In genomic region chr2:25673170-25674002, GRCh38 we compare ENCODE assay signal across 8 cellular contexts. TPM values are rescaled to one million over a fixed set of nuclear protein-coding genes. Genes with fewer than 3 reads are reported as not detected.
A peak's percentile ranks its signal among the peaks of the same experiment; 100 is the strongest.
DNase-seq lines count a peak whose midpoint lies in the region; ATAC-seq, FAIRE-seq and TF ChIP-seq lines count a peak whose summit lies in the region.

Gene DTNB, minus strand, starts transcription at chr2:25673577. Its CDS starts 20,917 bp downstream, at chr2:25652660.

- intact Hi-C loops in A673 (cut with micrococcal nuclease; ENCODE audit: unreplicated experiment) (no loop called here), HepG2 (cut with micrococcal nuclease; ENCODE audit: unreplicated experiment) (no loop called here)

- CTCF ChIA-PET in A673 (lab: Charles Lee) = interaction anchor here (0.6 to 1.5 kb wide), 2 partner anchors 9 to 35 kb away, joined by 3 read pairs; no protein-coding TSS in a partner anchor
- CTCF ChIA-PET in HepG2 (lab: Yijun Ruan, JAX; ENCODE audit: low intra/inter-chr PET ratio, low total read pairs) = no interaction called here

- DNase-seq in A673 (ENCODE audit: low spot score) (peak; percentile 78), NCI-H345 (lab: John Stamatoyannopoulos, UW) (peak; percentile 88), coronary artery (ENCODE audit: low spot score) (peak; percentile 87), HepG2 (ENCODE audit: low spot score) (peak; percentile 31)
- peak; percentile 75 to 80 for DNase-seq in activated CD4-positive, alpha-beta T cell treated with anti-CD3 and anti-CD28 coated beads for 4 hours
- peak; percentile 61 to 69 for DNase-seq in stimulated activated CD4-positive, alpha-beta T cell treated with anti-CD3 and anti-CD28 coated beads, Interleukin-2, amount 100 ng/mL, for 48 hours

- peak; percentile 65 for TF ChIP-seq RAD21 in HepG2 (CRISPR knock-in tag; IDR thresholded peaks at IDR 0.05)

- peak within 1 kb of the TSS; percentile 85 for H3K4me3 ChIP-seq in A673 (ENCODE audit: low read depth, low read length, poor library complexity, severe bottlenecking)
- H3K4me3 ChIP-seq in coronary artery = peak within 1 kb of the TSS; percentile 100
- peak within 1 kb of the TSS; percentile 74 to 92 (median 89) for H3K4me3 ChIP-seq in HepG2 (replicated peaks in 1 of 3; ENCODE audit: insufficient read depth in 1 of 3, low read depth in 2 of 3, low read length in 3 of 3)

- peak within 1 kb of the TSS; percentile 86 for H2AFZ ChIP-seq in HepG2 (ENCODE audit: low read length)

- 4% methylated on average over 48 of the region's 124 CpGs for WGBS in HepG2 (ENCODE audit: low lambda C conversion rate)

- H4K20me1 ChIP-seq in HepG2 (ENCODE audit: insufficient read depth, low read length) = no peaks in the 10 kb centered on the region

- H3K79me2 ChIP-seq in HepG2 (ENCODE audit: insufficient read depth, low read length) = peaks cover 15% of the 10 kb centered on the region

- H3K27me3 ChIP-seq in A673 (replicated peaks; ENCODE audit: insufficient read depth, low read depth, low read length, poor library complexity) (no peaks in the 10 kb centered on the region), HepG2 (ENCODE audit: control insufficient read depth in 1 of 2, insufficient read depth in 2 of 2, low read length in 2 of 2) (0 out of 5 replicates have a peak, but pooled peaks cover 0 to 3% of the 10 kb centered on the region in 2 experiments)

- POLR2A ChIA-PET in A673 (lab: Charles Lee; ENCODE audit: low non-redundant PET) (interaction anchor here (0.6 to 0.7 kb wide), 2 partner anchors 58 to 180 kb away, joined by 3 to 5 read pairs; no protein-coding TSS in a partner anchor), HepG2 (lab: Yijun Ruan, JAX) (interaction anchor here (0.6 to 1.6 kb wide), 5 partner anchors 12 to 421 kb away, joined by 3 to 4 read pairs (median 3); partner anchors contain the start of gene ASXL2)

- H3K27ac ChIP-seq in A673 (ENCODE audit: low read depth, low read length, poor library complexity, severe bottlenecking) (peak within 1 kb of the TSS; percentile 81), coronary artery (peak within 1 kb of the TSS; percentile 76 to 94), HepG2 (ENCODE audit: extremely low read length, insufficient read depth, low read length) (peak within 1 kb of the TSS; percentile 58)

- peaks cover 8% of the 10 kb centered on the region for H3K4me1 ChIP-seq in A673 (ENCODE audit: insufficient read depth, low read length, poor library complexity, severe bottlenecking)
- H3K4me1 ChIP-seq in HepG2 (ENCODE audit: insufficient read depth, low read length) = peaks cover 19% of the 10 kb centered on the region

- no peak for TF ChIP-seq CTCF in A673 (conservative IDR thresholded peaks at IDR 0.05; ENCODE audit: low read depth, low read length)
- no peak for TF ChIP-seq CTCF in coronary artery (IDR thresholded peaks at IDR 0.05)
- 0 out of 2 replicates have a peak, but pooled peaks have one; percentile 2 for TF ChIP-seq CTCF in HepG2 (CRISPR knock-in tag; IDR thresholded peaks at IDR 0.05)

- no peak for FAIRE-seq in HepG2 (lab: Jason Lieb, UNC)

- ATAC-seq in GM18511 (IDR thresholded peaks at IDR 0.05; ENCODE audit: unreplicated experiment) = peak; percentile 73
- peak; percentile 59 for ATAC-seq in HG03025 (IDR thresholded peaks at IDR 0.05; ENCODE audit: low FRiP score, unreplicated experiment)
- ATAC-seq in HepG2 = peak; percentile 82

- peak within 1 kb of the TSS; percentile 99 for H3K4me2 ChIP-seq in HepG2 (ENCODE audit: low read depth, low read length)

- no peak for TF ChIP-seq EP300 in HepG2 (IDR thresholded peaks at IDR 0.05; ENCODE audit: low read depth in 2 of 2, low read length in 2 of 2)
- TF ChIP-seq EP300 in HepG2 (CRISPR knock-in tag; IDR thresholded peaks at IDR 0.05; ENCODE audit: borderline replicate concordance) = no peak

- H3K9me3 ChIP-seq in A673 (ENCODE audit: low read depth, low read length, poor library complexity, severe bottlenecking) = no peaks in the 10 kb centered on the region
- no peaks in the 10 kb centered on the region for H3K9me3 ChIP-seq in HepG2 (ENCODE audit: low read length)

- TF ChIP-seq POLR2A in HepG2 (IDR thresholded peaks at IDR 0.05; ENCODE audit: insufficient read depth in 1 of 2, low read depth in 2 of 2, low read length in 2 of 2) = peak; percentile 58 to 69; a peak in 3 of 4 replicates

- BruUV-seq in A673 (replicated peaks; lab: Mats Ljungman, UMichigan) (no TSS peak), HepG2 (replicated peaks; lab: Mats Ljungman, UMichigan) (no TSS peak)

- H3K9ac ChIP-seq in HepG2 (ENCODE audit: insufficient read depth, low read depth, low read length) = peak within 1 kb of the TSS; percentile 71

- H3K36me3 ChIP-seq in A673 (ENCODE audit: insufficient read depth, low read length, poor library complexity, severe bottlenecking) (no peaks in the 10 kb centered on the region), HepG2 (replicated peaks in 1 of 2; ENCODE audit: control insufficient read depth in 1 of 2, insufficient read depth in 2 of 2, low read length in 2 of 2) (no peaks in the 10 kb centered on the region)

- in situ Hi-C loops in HepG2 (cut with HindIII; ENCODE audit: extremely low pct_ligation_motif_present, low pct_unique_long_range_greater_than_20kb) = no loop called here

TF ChIP-seq in HepG2, 621 proteins besides CTCF, POLR2A, EP300 and RAD21 (continues in another document):
- TF ChIP-seq IRF9 (CRISPR knock-in tag; IDR thresholded peaks at IDR 0.05; ENCODE audit: borderline replicate concordance) (peak; percentile 45; the same call in 1 of the 2 replicates), CBX2 (IDR thresholded peaks at IDR 0.05; ENCODE audit: low read depth, low read length) (no peak), CBX2 (CRISPR knock-in tag; IDR thresholded peaks at IDR 0.05; ENCODE audit: low read depth) (no peak), ARNT (IDR thresholded peaks at IDR 0.05) (no peak), ZNF343 (CRISPR knock-in tag; IDR thresholded peaks at IDR 0.05) (0 out of 2 replicates have a peak, but pooled peaks have one; percentile 79), ZNF883 (CRISPR knock-in tag; IDR thresholded peaks at IDR 0.05; ENCODE audit: not compliant biosample characterization) (no peak), SALL1 (CRISPR knock-in tag; IDR thresholded peaks at IDR 0.05) (peak; percentile 35), ZNF274 (CRISPR knock-in tag; IDR thresholded peaks at IDR 0.05) (0 out of 2 replicates have a peak, but pooled peaks have one; percentile 29), POLR2AphosphoS5 (IDR thresholded peaks at IDR 0.05; ENCODE audit: low read depth, low read length) (peak; percentile 38; the same call in 1 of the 2 replicates), TERF1 (CRISPR knock-in tag; IDR thresholded peaks at IDR 0.05) (peak; percentile 83)

RNA-seq across cellular contexts. Expression of gene DTNB, which starts in this region (rescaled TPM):
- total RNA-seq in A673 (2021) (19.6 and 20.5 TPM in 2 replicates), HepG2 (2016; rRNA removed; fragmentation: Illumina TruSeq; extraction: Trizol) (13.7 and 14.4 TPM in 2 replicates)
- 28.9 and 34.5 TPM in 2 replicates for total RNA-seq in HepG2 (2016; cell fraction: cytosol; rRNA removed; fragmentation: Illumina TruSeq; extraction: Trizol; ENCODE audit: low read depth)
- total RNA-seq in HepG2 (2016; cell fraction: insoluble cytoplasmic fraction; rRNA removed; fragmentation: Illumina TruSeq; extraction: Trizol) = 13.7 and 14.4 TPM in 2 replicates
- total RNA-seq in HepG2 (2016; cell fraction: membrane; rRNA removed; fragmentation: Illumina TruSeq; extraction: Trizol) = 30.4 and 34.2 TPM in 2 replicates
- 19.0 and 20.2 TPM in 2 replicates for total RNA-seq in HepG2 (2016; cell fraction: nucleus; rRNA removed; fragmentation: Illumina TruSeq; extraction: Trizol)
- polyA plus RNA-seq in HepG2 (2011; rRNA removed) = 21.7 and 23.9 TPM in 2 replicates
- polyA plus RNA-seq in HepG2 (2011; cell fraction: cytosol; rRNA removed) = 10.9 and 12.5 TPM in 2 replicates
- 20.1 and 22.6 TPM in 2 replicates for polyA plus RNA-seq in HepG2 (2011; cell fraction: nucleus; rRNA removed)
- 9.6 and 10.4 TPM in 2 replicates for polyA plus RNA-seq in HepG2 (2012)
- polyA plus RNA-seq in HepG2 (2016; cell fraction: cytosol; fragmentation: Illumina TruSeq; extraction: Trizol; ENCODE audit: low read depth) = 26.8 and 31.6 TPM in 2 replicates
- polyA plus RNA-seq in HepG2 (2016; cell fraction: insoluble cytoplasmic fraction; fragmentation: Illumina TruSeq; extraction: Trizol; ENCODE audit: low read depth) = 13.2 and 14.8 TPM in 2 replicates
- 33.3 and 36.1 TPM in 2 replicates for polyA plus RNA-seq in HepG2 (2016; cell fraction: membrane; fragmentation: Illumina TruSeq; extraction: Trizol; ENCODE audit: low read depth)
- 18.4 and 20.4 TPM in 2 replicates for polyA plus RNA-seq in HepG2 (2016; cell fraction: nucleus; fragmentation: Illumina TruSeq; extraction: Trizol; ENCODE audit: insufficient read depth, low read depth)
- polyA minus RNA-seq in HepG2 (2011; rRNA and poly(A)+ RNA removed; ENCODE audit: low replicate concordance) = 26.2 and 31.7 TPM in 2 replicates
- polyA minus RNA-seq in HepG2 (2011; cell fraction: cytosol; rRNA and poly(A)+ RNA removed) = 10.5 and 13.8 TPM in 2 replicates
- 41.6 and 48.1 TPM in 2 replicates for polyA minus RNA-seq in HepG2 (2011; cell fraction: nucleus; rRNA and poly(A)+ RNA removed)

Comparison
In these comparisons a context has a peak if more than half of its experiments do, and no peak if none do; other contexts are left out.
1. Peak in every context shown above with its lines: DNase-seq, ATAC-seq, H3K4me3 ChIP-seq and H3K27ac ChIP-seq.
2. DNase-seq: peak in every context shown above with its lines; median percentile 88 in NCI-H345; 87 in coronary artery; 78 in A673; 78 in activated CD4-positive, alpha-beta T cell treated with anti-CD3 and anti-CD28 coated beads for 4 hours; 65 in stimulated activated CD4-positive, alpha-beta T cell treated with anti-CD3 and anti-CD28 coated beads, Interleukin-2, amount 100 ng/mL, for 48 hours; 31 in HepG2.